ENCODE assay signal across 8 cellular contexts in genomic region chr14:50396636-50397460, GRCh38.
DNase-seq lines count a peak whose midpoint lies in the region; TF ChIP-seq lines count a peak whose summit lies in the region.

Gene CDKL1 (minus strand): TSS chr14:50396881. CDS start chr14:50395868, 1,013 bp downstream.

- no peaks in the 10 kb centered on the region for H3K36me3 ChIP-seq in HAP-1 (replicated peaks)

- no peaks in the 10 kb centered on the region for H3K27me3 ChIP-seq in HAP-1 (ENCODE audit: low read depth)

- H3K4me1 ChIP-seq in HAP-1, result peaks cover 22% of the 10 kb centered on the region

- TF ChIP-seq CTCF in GM12864 (IDR thresholded peaks at IDR 0.05; ENCODE audit: low read depth, low read length, missing control alignments) (no peak), NB4 (IDR thresholded peaks at IDR 0.05; ENCODE audit: low read depth, low read length) (no peak)

- in situ Hi-C loops in HAP-1 (cut with MboI; ENCODE audit: low sequenced_read_pairs), result no loop called here

- TF ChIP-seq POLR2A in NB4 (IDR thresholded peaks at IDR 0.05; ENCODE audit: extremely low read depth, insufficient read length), result peak; percentile 9

- DNase-seq in GM12864 (ENCODE audit: low read depth), result no peak
- peak; percentile 55 to 74 for DNase-seq in HAP-1 (ENCODE audit: low spot score in 2 of 2)
- peak; percentile 85 for DNase-seq in NB4 (ENCODE audit: low read depth)
- peak; percentile 20 to 25 for DNase-seq in activated CD4-positive, alpha-beta T cell treated with anti-CD3 and anti-CD28 coated beads for 24 hours (ENCODE audit: low read depth in 2 of 2)
- peak; percentile 43 for DNase-seq in dedifferentiated amniotic fluid mesenchymal stem cell (ENCODE audit: extremely low spot score)
- DNase-seq in kidney tubule cell (ENCODE audit: low spot score), result peak; percentile 80
- DNase-seq in stimulated activated CD4-positive, alpha-beta T cell treated with anti-CD3 and anti-CD28 coated beads, Interleukin-15, amount 100 ng/mL, for 1 hour (ENCODE audit: low read depth in 1 of 2, low spot score in 1 of 2), result peak; percentile 1 to 45
- no peak for DNase-seq in NCI-H774 (lab: John Stamatoyannopoulos, UW)

- H3K9me3 ChIP-seq in HAP-1, result no peaks in the 10 kb centered on the region

- peak within 1 kb of the TSS; percentile 60 for H3K4me3 ChIP-seq in GM12864 (ENCODE audit: low read depth, low read length)
- peak within 1 kb of the TSS; percentile 38 for H3K4me3 ChIP-seq in HAP-1
- peak within 1 kb of the TSS; percentile 76 for H3K4me3 ChIP-seq in NB4 (ENCODE audit: low read depth, low read length)

Comparison
In these comparisons a context has a peak if more than half of its experiments do, and no peak if none do; other contexts are left out.
1. DNase-seq: peak in HAP-1 (2 of 2), NB4 (single experiment), activated CD4-positive, alpha-beta T cell treated with anti-CD3 and anti-CD28 coated beads for 24 hours (2 of 2), dedifferentiated amniotic fluid mesenchymal stem cell (single experiment), kidney tubule cell (single experiment) and stimulated activated CD4-positive, alpha-beta T cell treated with anti-CD3 and anti-CD28 coated beads, Interleukin-15, amount 100 ng/mL, for 1 hour (2 of 2); none in GM12864 (single experiment) and NCI-H774 (single experiment).
2. Peak in every context shown above with its lines, with median percentiles within 50 percentile points of each other: H3K4me3 ChIP-seq.